ENCODE assay signal across 12 cellular contexts in genomic region chr19:48918801-48919247, GRCh38. TPM values are rescaled to one million over a fixed set of nuclear protein-coding genes. Genes with fewer than 3 reads are reported as not detected.
DNase-seq lines count a peak whose midpoint lies in the region; ATAC-seq and TF ChIP-seq lines count a peak whose summit lies in the region.
"Had no signal": no experiment of that assay in that cellular context is flagged by ENCODE, and none has a peak within 500 bp of the region (broad histone marks: within the 10 kb centered on the region; RNA-seq: fewer than 3 reads in every experiment).

No MANE protein-coding gene starts in this region.

- H3K79me2 ChIP-seq in DOHH2 (ENCODE audit: control insufficient read depth, low read length) (no peaks in the 10 kb centered on the region), OCI-LY7 (ENCODE audit: insufficient read depth, low read depth, low read length) (no peaks in the 10 kb centered on the region)

- TF ChIP-seq POLR2A in gastroesophageal sphincter (IDR thresholded peaks at IDR 0.05) = no peak

- TF ChIP-seq EP300 in gastroesophageal sphincter (IDR thresholded peaks at IDR 0.05) = no peak

- WGBS in gastroesophageal sphincter (ENCODE audit: low coverage in 1 of 2), 2 donors = 90% methylated on average over 5 of the region's 18 CpGs; no CpG with 5 or more reads in 1 of the 2 donors
- 82 to 86% methylated on average over 18 of the region's 18 CpGs for WGBS in aorta, 2 donors

- POLR2A ChIA-PET in OCI-LY7 (lab: Charles Lee) = interaction anchor here (1.0 kb wide), 2 partner anchors 36 to 45 kb away, joined by 3 to 7 read pairs; partner anchors contain the start of gene BAX

- H3K9me3 ChIP-seq in DOHH2 (ENCODE audit: control insufficient read depth, insufficient read depth, low read length) (no peaks in the 10 kb centered on the region), OCI-LY7 (ENCODE audit: low read length) (no peaks in the 10 kb centered on the region), gastroesophageal sphincter (no peaks in the 10 kb centered on the region), aorta (ENCODE audit: control insufficient read depth, low read length) (no peaks in the 10 kb centered on the region)
- H3K9me3 ChIP-seq: upper lobe of left lung had no signal

- H3K4me2 ChIP-seq in DOHH2 (ENCODE audit: low read length) (peak overlapping the region; percentile 74), OCI-LY7 (ENCODE audit: low read length) (peak overlapping the region; percentile 64)

- H3F3A ChIP-seq in DOHH2 (ENCODE audit: control insufficient read depth, insufficient read depth) = peaks cover 8% of the 10 kb centered on the region; the same call in 1 of the 2 replicates

- BruUV-seq in OCI-LY7 (replicated peaks; lab: Mats Ljungman, UMichigan) = no TSS peak

- intact Hi-C loops in OCI-LY7 (cut with micrococcal nuclease; ENCODE audit: unreplicated experiment) (no loop called here), aorta (cut with DNase I) (no loop called here)

- H3K36me3 ChIP-seq in DOHH2 (ENCODE audit: control insufficient read depth, low read length) (peaks cover 34% of the 10 kb centered on the region), OCI-LY7 (ENCODE audit: insufficient read depth, low read length) (peaks cover 40% of the 10 kb centered on the region), gastroesophageal sphincter (peaks cover 0 to 100% of the 10 kb centered on the region in 2 donors), aorta (ENCODE audit: control insufficient read depth in 1 of 2, insufficient read depth in 2 of 2, low read length in 1 of 2) (peaks cover 0 to 3% of the 10 kb centered on the region in 2 donors)

- peak overlapping the region; percentile 42; the same call in 1 of the 2 replicates for H2AFZ ChIP-seq in OCI-LY7 (ENCODE audit: low read length)

- H4K20me1 ChIP-seq in DOHH2 (ENCODE audit: control insufficient read depth, insufficient read depth, low read depth, low read length) = no peaks in the 10 kb centered on the region
- H4K20me1 ChIP-seq in OCI-LY7 (ENCODE audit: insufficient read depth, low read length) = no peaks in the 10 kb centered on the region

- ATAC-seq in gastroesophageal sphincter (peak; percentile 12), aorta (ENCODE audit: low FRiP score) (no peak)
- ATAC-seq: activated CD4-positive, CD25-positive, alpha-beta regulatory T cell treated with anti-CD3 and anti-CD28 coated beads, Interleukin-2, amount 50 U/mL, for 24 hours had no signal

- H3K4me3 ChIP-seq in DOHH2 (ENCODE audit: low read length) = peak overlapping the region; percentile 66
- peak overlapping the region; percentile 44 for H3K4me3 ChIP-seq in OCI-LY7 (ENCODE audit: low read depth, low read length, poor library complexity, severe bottlenecking)
- H3K4me3 ChIP-seq in gastroesophageal sphincter = no peak overlapping the region
- H3K4me3 ChIP-seq in aorta (ENCODE audit: low read length in 2 of 2) = no peak overlapping the region
- H3K4me3 ChIP-seq: upper lobe of left lung had no signal

- H3K9me2 ChIP-seq in DOHH2 (replicated peaks; ENCODE audit: control insufficient read depth, low read length) = no peaks in the 10 kb centered on the region
- no peaks in the 10 kb centered on the region for H3K9me2 ChIP-seq in OCI-LY7 (ENCODE audit: insufficient read depth, low read length)

- H3K27me3 ChIP-seq in DOHH2 (ENCODE audit: control insufficient read depth, low read length) (no peaks in the 10 kb centered on the region), gastroesophageal sphincter (no peaks in the 10 kb centered on the region), aorta (ENCODE audit: control insufficient read depth in 1 of 2, insufficient read depth in 2 of 2, low read length in 1 of 2) (no peaks in the 10 kb centered on the region)
- H3K27me3 ChIP-seq: upper lobe of left lung had no signal

- peak overlapping the region; percentile 89 for H3K27ac ChIP-seq in DOHH2 (ENCODE audit: low read depth, low read length)
- H3K27ac ChIP-seq in OCI-LY7 (ENCODE audit: low read depth, low read length, poor library complexity, severe bottlenecking) = peak overlapping the region; percentile 83
- H3K27ac ChIP-seq in gastroesophageal sphincter = no peak overlapping the region
- no peak overlapping the region for H3K27ac ChIP-seq in aorta (ENCODE audit: low read depth in 1 of 2, low read length in 2 of 2)
- H3K27ac ChIP-seq: upper lobe of left lung had no signal

- in situ Hi-C loops in ACHN (cut with HindIII; ENCODE audit: low pct_ligation_motif_present, low pct_unique_long_range_greater_than_20kb, low sequenced_read_pairs) = no loop called here

- CTCF ChIA-PET in OCI-LY7 (lab: Charles Lee; ENCODE audit: unreplicated experiment) = no interaction called here

- H3K4me1 ChIP-seq in DOHH2 (ENCODE audit: control insufficient read depth, low read length) = peaks cover 23% of the 10 kb centered on the region
- peaks cover 17% of the 10 kb centered on the region for H3K4me1 ChIP-seq in OCI-LY7 (ENCODE audit: insufficient read depth, low read length, poor library complexity, severe bottlenecking)
- H3K4me1 ChIP-seq in gastroesophageal sphincter = no peaks in the 10 kb centered on the region
- no peaks in the 10 kb centered on the region for H3K4me1 ChIP-seq in aorta (ENCODE audit: control insufficient read depth in 1 of 2, insufficient read depth in 2 of 2, low read length in 2 of 2)

- no peak for TF ChIP-seq CTCF in DOHH2 (IDR thresholded peaks at IDR 0.05; ENCODE audit: low read depth, low read length, poor library complexity, severe bottlenecking)
- TF ChIP-seq CTCF in OCI-LY7 (conservative IDR thresholded peaks at IDR 0.05; ENCODE audit: low read length) = no peak
- TF ChIP-seq CTCF in gastroesophageal sphincter (IDR thresholded peaks at IDR 0.05) = no peak

- DNase-seq in ACHN (peak; percentile 15), OCI-LY7 (ENCODE audit: low spot score) (peak; percentile 77), SHP77 (lab: John Stamatoyannopoulos, UW) (no peak), NK-92 (lab: John Stamatoyannopoulos, UW; ENCODE audit: unreplicated experiment) (no peak), aorta (no peak), NCI-H187 (lab: John Stamatoyannopoulos, UW) (no peak)
- DNase-seq: GF-D8, midbrain, upper lobe of left lung had no signal

RNA-seq across cellular contexts. Expression of gene DHDH, which starts 14.7 kb away (rescaled TPM):
- total RNA-seq in OCI-LY7 (2014; rRNA removed; shearing (Covaris generic)) = not detected in 2 replicates
- 0.53 TPM in 1 of 2 replicates, not detected in the other for total RNA-seq in OCI-LY7 (2022)
- under 1 TPM in 1 of 4 donors, not detected in 3; 0.81 TPM for total RNA-seq in gastroesophageal sphincter
- under 1 TPM in 1 of 2 donors, not detected in 1; 0.84 TPM for total RNA-seq in aorta
- polyA plus RNA-seq in aorta = 1 to 10 TPM in 1 of 2 donors, not detected in 1; 1.3 TPM

RNA-seq across cellular contexts. Expression of gene NUCB1, which starts 18.7 kb away (rescaled TPM):
- total RNA-seq in OCI-LY7 (2014; rRNA removed; shearing (Covaris generic)) = 72.6 and 88.7 TPM in 2 replicates
- total RNA-seq in OCI-LY7 (2022) (73.6 and 85.3 TPM in 2 replicates), gastroesophageal sphincter (100 to 1,000 TPM; 188 to 326 (median 279) TPM), aorta (100 to 1,000 TPM; 276 to 380 TPM)
- 100 to 1,000 TPM in 1 of 2 donors, 10 to 100 TPM in 1; 82.9 to 375 TPM for polyA plus RNA-seq in aorta

RNA-seq across cellular contexts. Expression of gene TULP2, which starts 20.3 kb away (rescaled TPM):
- 0.47 TPM in 1 of 2 replicates, not detected in the other for total RNA-seq in OCI-LY7 (2014; rRNA removed; shearing (Covaris generic))
- total RNA-seq in OCI-LY7 (2022) (1.6 and 2.9 TPM in 2 replicates), gastroesophageal sphincter (1 to 10 TPM in 1 of 4 donors, not detected in 3; 2.0 TPM), aorta (1 to 10 TPM in 1 of 2 donors, under 1 TPM in 1; 0.84 to 1.3 TPM)
- not detected for polyA plus RNA-seq in aorta

RNA-seq across cellular contexts. Expression of gene BAX, which starts 35.9 kb away (rescaled TPM):
- 94.9 and 95.2 TPM in 2 replicates for total RNA-seq in OCI-LY7 (2014; rRNA removed; shearing (Covaris generic))
- total RNA-seq in OCI-LY7 (2022) (83.9 and 93.7 TPM in 2 replicates), gastroesophageal sphincter (10 to 100 TPM; 31.5 to 40.8 (median 34.8) TPM), aorta (10 to 100 TPM; 69.6 to 79.9 TPM)
- polyA plus RNA-seq in aorta = 10 to 100 TPM; 81.4 to 83.9 TPM

RNA-seq across cellular contexts. Expression of gene FTL, which starts 46.3 kb away (rescaled TPM):
- total RNA-seq in OCI-LY7 (2014; rRNA removed; shearing (Covaris generic)) = 562 and 602 TPM in 2 replicates
- total RNA-seq in OCI-LY7 (2022) (438 and 467 TPM in 2 replicates), gastroesophageal sphincter (1,000 to 10,000 TPM; 2,478 to 4,094 (median 2,824) TPM), aorta (1,000 to 10,000 TPM; 3,184 to 3,823 TPM)
- polyA plus RNA-seq in aorta = over 10,000 TPM in 1 of 2 donors, 1,000 to 10,000 TPM in 1; 6,798 to 17,889 TPM

Comparison
In these comparisons a context has a peak if more than half of its experiments do, and no peak if none do; other contexts are left out.
1. DNase-seq: peak in ACHN (single experiment) and OCI-LY7 (single experiment); none in SHP77 (0 of 2), NK-92 (single experiment), aorta (0 of 2) and NCI-H187 (0 of 2).
2. H3K27ac ChIP-seq: peak in DOHH2 (single experiment) and OCI-LY7 (single experiment); none in gastroesophageal sphincter (0 of 4) and aorta (0 of 2).
3. H3K4me3 ChIP-seq: peak in DOHH2 (single experiment) and OCI-LY7 (single experiment); none in gastroesophageal sphincter (0 of 2) and aorta (0 of 2).